In genomic region chr6:108948252-108948651, GRCh38 we compare ENCODE assay signal across 10 cellular contexts.
DNase-seq lines count a peak whose midpoint lies in the region; ATAC-seq and TF ChIP-seq lines count a peak whose summit lies in the region.
"Had no signal": no experiment of that assay in that cellular context is flagged by ENCODE, and none has a peak within 500 bp of the region (broad histone marks: within the 10 kb centered on the region; RNA-seq: fewer than 3 reads in every experiment).

No MANE protein-coding gene starts in this region.

- no peaks in the 10 kb centered on the region for H3K23me2 ChIP-seq in H9 (ENCODE audit: insufficient read length, low read depth, low read length, poor library complexity, severe bottlenecking)

- peaks cover 17 to 24% of the 10 kb centered on the region in 2 experiments for H3K4me1 Mint-ChIP-seq in H9

- no peak overlapping the region for H2BK120ac ChIP-seq in H9 (ENCODE audit: low read depth, low read length, poor library complexity, severe bottlenecking)

- no peak overlapping the region for H3T11ph ChIP-seq in H9 (ENCODE audit: low read length)

- H3K27ac Mint-ChIP-seq in H9 = peak overlapping the region in 1 of 3 experiments; percentile 21; a peak in 1 of 7 replicates

- H3K56ac ChIP-seq in H9 (ENCODE audit: insufficient read length, low read depth, low read length) = no peak overlapping the region

- ATAC-seq in left colon = peak; percentile 44

- no peak overlapping the region for H4K8ac ChIP-seq in H9 (replicated peaks; ENCODE audit: insufficient read length, low read depth, low read length)

- H4K20me1 ChIP-seq in H9 (ENCODE audit: control insufficient read depth, insufficient read depth, insufficient read length) = no peaks in the 10 kb centered on the region

- intact Hi-C loops in left colon (cut with DNase I, micrococcal nuclease) = loop anchor here in 1 of 2 donors (10.0 kb wide), 1 partner anchor 57 kb away; no protein-coding TSS in a partner anchor

- no peak overlapping the region for H2BK20ac ChIP-seq in H9 (ENCODE audit: low read depth, low read length, poor library complexity, severe bottlenecking)

- H3K4me1 ChIP-seq in H9 (ENCODE audit: insufficient read depth, low read length) = peaks cover 2% of the 10 kb centered on the region; the same call in 1 of the 2 replicates

- H3K27ac ChIP-seq in H9 (ENCODE audit: insufficient read length, low read depth, low read length) = no peak overlapping the region

- H3K4ac ChIP-seq in H9 (ENCODE audit: low read depth, low read length) = no peak overlapping the region

- no CpG with 5 or more reads among the region's 5 CpGs for WGBS in H9 (ENCODE audit: extremely low coverage, insufficient read length, low lambda C conversion rate)

- no peak for TF ChIP-seq CTCF in H9 (conservative IDR thresholded peaks at IDR 0.05)

- H3K4me2 ChIP-seq in H9 (ENCODE audit: insufficient read depth, insufficient read length, low read length) = no peak overlapping the region

- no peak overlapping the region for H4K5ac ChIP-seq in H9 (ENCODE audit: insufficient read length, low read depth, low read length)

- no peaks in the 10 kb centered on the region; the same call in 1 of the 2 replicates for H3K27me3 Mint-ChIP-seq in H9 (ENCODE audit: low read depth)

- no peak overlapping the region for H4K91ac ChIP-seq in H9 (ENCODE audit: insufficient read length, low read depth, low read length)

- no peaks in the 10 kb centered on the region; the same call in 1 of the 2 replicates for H3K27me3 ChIP-seq in H9 (ENCODE audit: insufficient read depth, low read length)

- no peak overlapping the region for H2AK5ac ChIP-seq in H9 (ENCODE audit: insufficient read length, low read length)

- H3K79me2 ChIP-seq in H9 (ENCODE audit: insufficient read depth, low read length) = no peaks in the 10 kb centered on the region

- H3K18ac ChIP-seq in H9 (ENCODE audit: insufficient read length, low read depth, low read length) = no peak overlapping the region

- H3K36me3 Mint-ChIP-seq in H9 (ENCODE audit: insufficient read depth in 1 of 3, low read depth in 3 of 3) = no peaks in the 10 kb centered on the region

- H3K14ac ChIP-seq in H9 (ENCODE audit: insufficient read depth, low read length) = no peak overlapping the region

- no peak overlapping the region for H3K23ac ChIP-seq in H9 (ENCODE audit: insufficient read length, low read depth, low read length)

- H3K9me3 ChIP-seq in H9 (ENCODE audit: control insufficient read depth, low read depth, low read length) = no peaks in the 10 kb centered on the region

- no peak overlapping the region for H2AFZ ChIP-seq in H9 (ENCODE audit: low read length)

- H3K79me1 ChIP-seq in H9 (ENCODE audit: insufficient read depth, low read depth, low read length, poor library complexity, severe bottlenecking) = no peaks in the 10 kb centered on the region

- no peak overlapping the region for H2BK12ac ChIP-seq in H9 (ENCODE audit: insufficient read length, low read depth, low read length)

- H2BK15ac ChIP-seq in H9 (ENCODE audit: low read depth, low read length) = no peak overlapping the region

- no peak overlapping the region for H3K9ac ChIP-seq in H9 (ENCODE audit: extremely low read depth, insufficient read length, low read length)

- H3K4me3 Mint-ChIP-seq in H9 = no peak overlapping the region

- DNase-seq in NCI-H1694 treated with DMSO at 0.1 percent for 48 hours (lab: John Stamatoyannopoulos, UW) (peak; percentile 88), cerebellar cortex (ENCODE audit: low spot score) (peak; percentile 94), left colon (peak; percentile 37 to 41), superior temporal gyrus (ENCODE audit: extremely low spot score) (peak; percentile 68), NCI-H1092 treated with DMSO at 0.1 percent for 48 hours (lab: John Stamatoyannopoulos, UW) (no peak), T1000 (lab: John Stamatoyannopoulos, UW) (no peak), SKM-1 (lab: John Stamatoyannopoulos, UW; ENCODE audit: unreplicated experiment) (no peak), H9 (no peak)
- DNase-seq: activated gamma-delta T cell, T-helper 2 cell had no signal

- H3K9me3 Mint-ChIP-seq in H9 = no peaks in the 10 kb centered on the region

- no peak overlapping the region for H2BK5ac ChIP-seq in H9 (ENCODE audit: insufficient read length, low read length)

Comparison
In these comparisons a context has a peak if more than half of its experiments do, and no peak if none do; other contexts are left out.
1. DNase-seq: peak in NCI-H1694 treated with DMSO at 0.1 percent for 48 hours (single experiment), cerebellar cortex (single experiment), left colon (2 of 2) and superior temporal gyrus (single experiment); none in NCI-H1092 treated with DMSO at 0.1 percent for 48 hours (single experiment), T1000 (single experiment), SKM-1 (single experiment) and H9 (single experiment).